Comparison of ENCODE assay signal across 17 cellular contexts in the genomic region with DNA sequence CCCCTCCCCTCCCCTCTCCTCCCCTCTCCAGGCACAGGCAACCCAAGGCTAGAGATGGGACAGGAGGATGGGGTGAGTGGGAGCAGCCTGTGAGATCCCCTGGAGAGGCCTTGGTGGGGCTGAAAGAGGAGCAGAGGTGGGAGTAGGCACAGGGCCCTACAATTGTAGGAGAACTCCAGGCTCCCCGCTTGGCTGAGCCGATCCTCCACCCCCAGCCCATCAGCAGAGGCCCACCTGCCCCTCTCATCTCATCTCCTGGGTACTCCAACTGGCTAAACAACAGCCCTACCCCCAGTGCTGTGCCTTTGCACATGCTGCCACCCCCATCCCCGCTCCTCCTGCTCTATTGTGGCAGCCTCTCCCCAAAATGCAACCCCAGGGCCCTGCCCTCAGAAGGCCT. TPM values are rescaled to one million over a fixed set of nuclear protein-coding genes. Genes with fewer than 3 reads are reported as not detected.
"Had no signal": no experiment of that assay in that cellular context is flagged by ENCODE, and none has a peak within 500 bp of the region (broad histone marks: within the 10 kb centered on the region; RNA-seq: fewer than 3 reads in every experiment).

No MANE protein-coding gene starts in this region.

- H3K36me3 ChIP-seq: ascending aorta, breast epithelium, gastrocnemius medialis, heart left ventricle had no signal

- DNase-seq: activated CD4-positive, alpha-beta T cell treated with anti-CD3 and anti-CD28 coated beads for 1 hour; activated CD4-positive, alpha-beta T cell treated with anti-CD3 and anti-CD28 coated beads, Interleukin-2, amount 50 U/mL, for 4 hours; activated naive CD4-positive, alpha-beta T cell treated with anti-CD3 and anti-CD28 coated beads for 36 hours; activated naive CD8-positive, alpha-beta T cell treated with anti-CD3 and anti-CD28 coated beads, Interleukin-2, amount 50 U/mL, for 24 hours; gastrocnemius medialis; mammary epithelial cell; natural killer cell; stimulated activated CD4-positive, alpha-beta T cell treated with anti-CD3 and anti-CD28 coated beads, Interleukin-4, amount 100 ng/mL, for 24 hours had no signal

- H3K9me3 Mint-ChIP-seq: activated naive CD4-positive, alpha-beta T cell treated with anti-CD3 and anti-CD28 coated beads for 36 hours; activated naive CD8-positive, alpha-beta T cell treated with anti-CD3 and anti-CD28 coated beads, Interleukin-2, amount 50 U/mL, for 24 hours; activated T-helper 17 cell treated with anti-CD3 and anti-CD28 coated beads, Interleukin-2, amount 50 U/mL, for 72 hours; endodermal cell; natural killer cell; stimulated activated naive CD8-positive, alpha-beta T cell treated with anti-CD3 and anti-CD28 coated beads, Interleukin-15, Interleukin-2, amounts not matched to agents 100 ng/mL and 50 ng/mL, for 24 hours; type B pancreatic cell had no signal

- ATAC-seq: activated naive CD8-positive, alpha-beta T cell treated with anti-CD3 and anti-CD28 coated beads, Interleukin-2, amount 50 U/mL, for 24 hours; activated T-helper 17 cell treated with anti-CD3 and anti-CD28 coated beads, Interleukin-2, amount 50 U/mL, for 72 hours; gastrocnemius medialis had no signal

- H3K4me1 ChIP-seq: breast epithelium had no signal

- H3K4me1 Mint-ChIP-seq: activated T-helper 17 cell treated with anti-CD3 and anti-CD28 coated beads, Interleukin-2, amount 50 U/mL, for 72 hours; natural killer cell had no signal

- H3K27me3 Mint-ChIP-seq: activated naive CD8-positive, alpha-beta T cell treated with anti-CD3 and anti-CD28 coated beads, Interleukin-2, amount 50 U/mL, for 24 hours; stimulated activated naive CD8-positive, alpha-beta T cell treated with anti-CD3 and anti-CD28 coated beads, Interleukin-15, Interleukin-2, amounts not matched to agents 100 ng/mL and 50 ng/mL, for 24 hours; type B pancreatic cell had no signal

- H3K4me3 Mint-ChIP-seq: activated naive CD4-positive, alpha-beta T cell treated with anti-CD3 and anti-CD28 coated beads for 36 hours; activated naive CD8-positive, alpha-beta T cell treated with anti-CD3 and anti-CD28 coated beads, Interleukin-2, amount 50 U/mL, for 24 hours; activated T-helper 17 cell treated with anti-CD3 and anti-CD28 coated beads, Interleukin-2, amount 50 U/mL, for 72 hours; endodermal cell; natural killer cell; stimulated activated naive CD8-positive, alpha-beta T cell treated with anti-CD3 and anti-CD28 coated beads, Interleukin-15, Interleukin-2, amounts not matched to agents 100 ng/mL and 50 ng/mL, for 24 hours; type B pancreatic cell had no signal

- H3K4me3 ChIP-seq: ascending aorta, breast epithelium, gastrocnemius medialis, heart left ventricle, skin epidermis had no signal

- H3K27ac Mint-ChIP-seq: activated naive CD4-positive, alpha-beta T cell treated with anti-CD3 and anti-CD28 coated beads for 36 hours; activated naive CD8-positive, alpha-beta T cell treated with anti-CD3 and anti-CD28 coated beads, Interleukin-2, amount 50 U/mL, for 24 hours; activated T-helper 17 cell treated with anti-CD3 and anti-CD28 coated beads, Interleukin-2, amount 50 U/mL, for 72 hours; endodermal cell; natural killer cell; stimulated activated naive CD8-positive, alpha-beta T cell treated with anti-CD3 and anti-CD28 coated beads, Interleukin-15, Interleukin-2, amounts not matched to agents 100 ng/mL and 50 ng/mL, for 24 hours; type B pancreatic cell had no signal

- H3K27ac ChIP-seq: ascending aorta, breast epithelium, gastrocnemius medialis had no signal

- H3K9me3 ChIP-seq: ascending aorta, breast epithelium, gastrocnemius medialis, heart left ventricle had no signal

- H3K36me3 Mint-ChIP-seq: natural killer cell, type B pancreatic cell had no signal

- H3K27me3 ChIP-seq: ascending aorta, breast epithelium, gastrocnemius medialis, heart left ventricle had no signal

RNA-seq across cellular contexts. Expression of a gene that starts 52.0 kb away (rescaled TPM):
- total RNA-seq: activated naive CD4-positive, alpha-beta T cell treated with anti-CD3 and anti-CD28 coated beads for 36 hours; T-helper 1 cell treated with Interleukin-12 subunit alpha and Interleukin-12 subunit beta and Interleukin-4 antibody, amounts not matched to agents 30 ng/mL and 1 ng/mL, for 36 hours had no signal
